Comparison of ENCODE assay signal across 39 cellular contexts in genomic region chrX:130351567-130351966, GRCh38. TPM values are rescaled to one million over a fixed set of nuclear protein-coding genes. Genes with fewer than 3 reads are reported as not detected.
"Had no signal": no experiment of that assay in that cellular context is flagged by ENCODE, and none has a peak within 500 bp of the region (broad histone marks: within the 10 kb centered on the region; RNA-seq: fewer than 3 reads in every experiment).

No MANE protein-coding gene starts in this region.

- H3K4me3 ChIP-seq: adrenal gland, cardiac muscle cell had no signal

- H3K9me3 Mint-ChIP-seq: activated B cell treated with CpG ODN at 0.5 μM for 24 hours; activated CD4-positive, alpha-beta T cell treated with anti-CD3 and anti-CD28 coated beads, Interleukin-2, amount 10 ng/mL, durations not matched to agents 24 days and 14 days; activated CD8-positive, alpha-beta T cell treated with anti-CD3 and anti-CD28 coated beads for 36 hours; activated naive CD4-positive, alpha-beta T cell treated with anti-CD3 and anti-CD28 coated beads for 36 hours; activated naive CD4-positive, alpha-beta T cell treated with anti-CD3 and anti-CD28 coated beads, Interleukin-2, amount 50 U/mL, for 72 hours; activated T-cell treated with anti-CD3 and anti-CD28 coated beads, Interleukin-2, amount 50 U/mL, for 4 hours; activated T-cell treated with anti-CD3 and anti-CD28 coated beads, Interleukin-2, amount 50 U/mL, for 72 hours; activated T-helper 1 cell treated with anti-CD3 and anti-CD28 coated beads, Interleukin-12 subunit alpha, Interleukin-12 subunit beta, Interleukin-2, Interleukin-4 antibody, amounts not matched to agents 30 ng/mL and 10 ng/mL and 1 ng/mL, durations not matched to agents 14 hours and 24 hours and 36 hours; activated T-helper 17 cell treated with anti-CD3 and anti-CD28 coated beads, Interleukin-2, amount 50 U/mL, for 72 hours; central memory CD8-positive, alpha-beta T cell; T-helper 1 cell treated with Interleukin-12 subunit alpha and Interleukin-12 subunit beta and Interleukin-4 antibody, amounts not matched to agents 30 μg/mL and 1 μg/mL, for 36 hours; T-helper 2 cell treated with Interferon-gamma antibody and Interleukin-4, amounts not matched to agents 5 μg/mL and 100 μg/mL, for 36 hours had no signal

- H3K4me3 Mint-ChIP-seq: activated B cell treated with CpG ODN at 0.5 μM for 24 hours; activated CD4-positive, alpha-beta memory T cell treated with anti-CD3 and anti-CD28 coated beads for 36 hours; activated CD4-positive, alpha-beta T cell treated with anti-CD3 and anti-CD28 coated beads, Interleukin-2, amount 10 ng/mL, durations not matched to agents 24 days and 14 days; activated CD8-positive, alpha-beta T cell treated with anti-CD3 and anti-CD28 coated beads for 36 hours; activated naive CD4-positive, alpha-beta T cell treated with anti-CD3 and anti-CD28 coated beads for 36 hours; activated naive CD8-positive, alpha-beta T cell treated with anti-CD3 and anti-CD28 coated beads for 36 hours; activated T-cell treated with anti-CD3 and anti-CD28 coated beads, Interleukin-2, amount 50 U/mL, for 4 hours; activated T-cell treated with anti-CD3 and anti-CD28 coated beads, Interleukin-2, amount 50 U/mL, for 72 hours; activated T-helper 1 cell treated with anti-CD3 and anti-CD28 coated beads, Interleukin-12 subunit alpha, Interleukin-12 subunit beta, Interleukin-2, Interleukin-4 antibody, amounts not matched to agents 30 ng/mL and 10 ng/mL and 1 ng/mL, durations not matched to agents 14 hours and 24 hours and 36 hours; activated T-helper 17 cell treated with anti-CD3 and anti-CD28 coated beads, Interleukin-2, amount 50 U/mL, for 72 hours; brain; central memory CD8-positive, alpha-beta T cell; T-helper 1 cell treated with Interleukin-12 subunit alpha and Interleukin-12 subunit beta and Interleukin-4 antibody, amounts not matched to agents 30 μg/mL and 1 μg/mL, for 36 hours; T-helper 2 cell treated with Interferon-gamma antibody and Interleukin-4, amounts not matched to agents 5 μg/mL and 100 μg/mL, for 36 hours had no signal

- ATAC-seq: activated CD8-positive, alpha-beta T cell treated with anti-CD3 and anti-CD28 coated beads for 36 hours; activated naive CD4-positive, alpha-beta T cell treated with anti-CD3 and anti-CD28 coated beads, Interleukin-2, amount 50 U/mL, for 72 hours; activated T-cell treated with anti-CD3 and anti-CD28 coated beads, Interleukin-2, amount 50 U/mL, for 4 hours; activated T-cell treated with anti-CD3 and anti-CD28 coated beads, Interleukin-2, amount 50 U/mL, for 72 hours; activated T-helper 17 cell treated with anti-CD3 and anti-CD28 coated beads, Interleukin-2, amount 50 U/mL, for 72 hours had no signal

- DNase-seq: activated B cell treated with CpG ODN at 0.5 μM for 24 hours; activated CD4-positive, alpha-beta memory T cell treated with anti-CD3 and anti-CD28 coated beads for 36 hours; activated CD4-positive, alpha-beta T cell treated with anti-CD3 and anti-CD28 coated beads for 4 hours; activated CD4-positive, alpha-beta T cell treated with anti-CD3 and anti-CD28 coated beads, Interleukin-2, amount 10 ng/mL, durations not matched to agents 24 days and 14 days; activated CD4-positive, alpha-beta T cell treated with anti-CD3 and anti-CD28 coated beads, Interleukin-2, amount 50 U/mL, for 1 hour; activated CD4-positive, alpha-beta T cell treated with anti-CD3 and anti-CD28 coated beads, Interleukin-2, amount 50 U/mL, for 4 hours; activated CD4-positive, CD25-positive, alpha-beta regulatory T cell treated with anti-CD3 and anti-CD28 coated beads, Interleukin-2, amount 50 U/mL, for 72 hours; activated CD8-positive, alpha-beta memory T cell treated with anti-CD3 and anti-CD28 coated beads, Interleukin-2, amount 50 U/mL, for 4 hours; activated CD8-positive, alpha-beta T cell treated with anti-CD3 and anti-CD28 coated beads for 36 hours; activated effector memory CD4-positive, alpha-beta T cell treated with anti-CD3 and anti-CD28 coated beads, Interleukin-2, amount 50 U/mL, for 16 hours; activated gamma-delta T cell treated with Interleukin-2 at 50 U/mL for 16 hours; activated naive CD4-positive, alpha-beta T cell; activated naive CD4-positive, alpha-beta T cell treated with anti-CD3 and anti-CD28 coated beads for 36 hours; activated naive CD4-positive, alpha-beta T cell treated with anti-CD3 and anti-CD28 coated beads, Interleukin-2, amount 50 U/mL, for 16 hours; activated naive CD8-positive, alpha-beta T cell treated with anti-CD3 and anti-CD28 coated beads for 36 hours; activated T-cell treated with anti-CD3 and anti-CD28 coated beads for 4 hours; activated T-cell treated with anti-CD3 and anti-CD28 coated beads, Interleukin-2, amount 50 U/mL, for 1 hour; activated T-cell treated with anti-CD3 and anti-CD28 coated beads, Interleukin-2, amount 50 U/mL, for 4 hours; activated T-cell treated with anti-CD3 and anti-CD28 coated beads, Interleukin-2, amount 50 U/mL, for 72 hours; adrenal gland; amniotic stem cell; aorta; caudate nucleus; cerebellar nuclear complex; T-helper 1 cell; T-helper 2 cell; T-helper 9 cell had no signal

- H3K27me3 ChIP-seq: adrenal gland, cardiac muscle cell had no signal

- H3K9me3 ChIP-seq: adrenal gland had no signal

- H3K4me1 ChIP-seq: adrenal gland had no signal

- H3K27ac Mint-ChIP-seq: activated B cell treated with CpG ODN at 0.5 μM for 24 hours; activated CD4-positive, alpha-beta memory T cell treated with anti-CD3 and anti-CD28 coated beads for 36 hours; activated CD4-positive, alpha-beta T cell treated with anti-CD3 and anti-CD28 coated beads, Interleukin-2, amount 10 ng/mL, durations not matched to agents 24 days and 14 days; activated CD8-positive, alpha-beta T cell treated with anti-CD3 and anti-CD28 coated beads for 36 hours; activated naive CD4-positive, alpha-beta T cell treated with anti-CD3 and anti-CD28 coated beads for 36 hours; activated naive CD4-positive, alpha-beta T cell treated with anti-CD3 and anti-CD28 coated beads, Interleukin-2, amount 50 U/mL, for 72 hours; activated naive CD8-positive, alpha-beta T cell treated with anti-CD3 and anti-CD28 coated beads for 36 hours; activated T-cell treated with anti-CD3 and anti-CD28 coated beads, Interleukin-2, amount 50 U/mL, for 72 hours; activated T-helper 1 cell treated with anti-CD3 and anti-CD28 coated beads, Interleukin-12 subunit alpha, Interleukin-12 subunit beta, Interleukin-2, Interleukin-4 antibody, amounts not matched to agents 30 ng/mL and 10 ng/mL and 1 ng/mL, durations not matched to agents 14 hours and 24 hours and 36 hours; activated T-helper 17 cell treated with anti-CD3 and anti-CD28 coated beads, Interleukin-2, amount 50 U/mL, for 72 hours; brain; T-helper 1 cell treated with Interleukin-12 subunit alpha and Interleukin-12 subunit beta and Interleukin-4 antibody, amounts not matched to agents 30 μg/mL and 1 μg/mL, for 36 hours; T-helper 2 cell treated with Interferon-gamma antibody and Interleukin-4, amounts not matched to agents 5 μg/mL and 100 μg/mL, for 36 hours had no signal

- H3K4me1 Mint-ChIP-seq: activated B cell treated with CpG ODN at 0.5 μM for 24 hours; activated CD4-positive, alpha-beta T cell treated with anti-CD3 and anti-CD28 coated beads, Interleukin-2, amount 10 ng/mL, durations not matched to agents 24 days and 14 days; activated naive CD8-positive, alpha-beta T cell treated with anti-CD3 and anti-CD28 coated beads for 36 hours; brain; central memory CD8-positive, alpha-beta T cell had no signal

- FAIRE-seq: bronchial epithelial cell, TTC549 had no signal

- H3K36me3 ChIP-seq: adrenal gland, cardiac muscle cell had no signal

- H3K27me3 Mint-ChIP-seq: activated B cell treated with CpG ODN at 0.5 μM for 24 hours; activated CD4-positive, alpha-beta memory T cell treated with anti-CD3 and anti-CD28 coated beads for 36 hours; activated CD4-positive, alpha-beta T cell treated with anti-CD3 and anti-CD28 coated beads, Interleukin-2, amount 10 ng/mL, durations not matched to agents 24 days and 14 days; activated CD8-positive, alpha-beta T cell treated with anti-CD3 and anti-CD28 coated beads for 36 hours; activated naive CD8-positive, alpha-beta T cell treated with anti-CD3 and anti-CD28 coated beads for 36 hours; activated T-helper 17 cell treated with anti-CD3 and anti-CD28 coated beads, Interleukin-2, amount 50 U/mL, for 72 hours; brain; central memory CD8-positive, alpha-beta T cell had no signal

- H3K36me3 Mint-ChIP-seq: activated naive CD4-positive, alpha-beta T cell treated with anti-CD3 and anti-CD28 coated beads, Interleukin-2, amount 50 U/mL, for 72 hours had no signal

- H3K27ac ChIP-seq: adrenal gland, cardiac muscle cell, VCaP had no signal

RNA-seq across cellular contexts. Expression of gene GPR119, which starts 33.9 kb away (rescaled TPM):
- total RNA-seq: activated B cell treated with CpG ODN at 0.5 μM for 24 hours; activated CD4-positive, alpha-beta memory T cell treated with anti-CD3 and anti-CD28 coated beads for 36 hours; activated CD4-positive, alpha-beta T cell treated with anti-CD3 and anti-CD28 coated beads, Interleukin-2, amount 10 ng/mL, durations not matched to agents 24 days and 14 days; activated CD8-positive, alpha-beta memory T cell treated with anti-CD3 and anti-CD28 coated beads for 36 hours; activated CD8-positive, alpha-beta T cell treated with anti-CD3 and anti-CD28 coated beads for 36 hours; activated naive CD4-positive, alpha-beta T cell treated with anti-CD3 and anti-CD28 coated beads for 36 hours; activated naive CD4-positive, alpha-beta T cell treated with anti-CD3 and anti-CD28 coated beads, Interleukin-2, amount 50 U/mL, for 72 hours; activated naive CD8-positive, alpha-beta T cell treated with anti-CD3 and anti-CD28 coated beads for 36 hours; activated T-cell treated with anti-CD3 and anti-CD28 coated beads, Interleukin-2, amount 50 U/mL, for 4 hours; activated T-cell treated with anti-CD3 and anti-CD28 coated beads, Interleukin-2, amount 50 U/mL, for 72 hours; activated T-helper 1 cell treated with anti-CD3 and anti-CD28 coated beads, Interleukin-12 subunit alpha, Interleukin-12 subunit beta, Interleukin-2, Interleukin-4 antibody, amounts not matched to agents 30 ng/mL and 10 ng/mL and 1 ng/mL, durations not matched to agents 14 hours and 24 hours and 36 hours; activated T-helper 17 cell treated with anti-CD3 and anti-CD28 coated beads, Interleukin-2, amount 50 U/mL, for 72 hours; adrenal gland; aorta; bronchial epithelial cell; cardiac muscle cell had no signal
- polyA plus RNA-seq: adrenal gland, aorta, cardiac muscle cell had no signal
